In genomic region chr9:133072210-133072609, GRCh38 we compare ENCODE assay signal across 1 cellular context. TPM values are rescaled to one million over a fixed set of nuclear protein-coding genes. Genes with fewer than 3 reads are reported as not detected.
"Had no signal": no experiment of that assay in that cellular context is flagged by ENCODE, and none has a peak within 500 bp of the region (broad histone marks: within the 10 kb centered on the region; RNA-seq: fewer than 3 reads in every experiment).

No MANE protein-coding gene starts in this region.

RNA-seq across cellular contexts. Expression of gene CEL, which starts 10.4 kb away (rescaled TPM):
- total RNA-seq: skeletal muscle tissue had no signal
